34 cellular contexts compared by ENCODE assay signal in genomic region chr9:107446491-107446890, GRCh38.
"Had no signal": no experiment of that assay in that cellular context is flagged by ENCODE, and none has a peak within 500 bp of the region (broad histone marks: within the 10 kb centered on the region; RNA-seq: fewer than 3 reads in every experiment).

No MANE protein-coding gene starts in this region.

- H3K27me3 ChIP-seq: MG63 had no signal

- DNase-seq: Karpas-422, Kasumi-1, MG63, MM.1S, MV-4-11, NCI-H1048, NCI-H1092, NCI-H1092 treated with DMSO at 0.1 percent for 48 hours, NCI-H1105, NCI-H1105 treated with DMSO at 0.1 percent for 48 hours, NCI-H1417, NCI-H1417 treated with DMSO at 0.1 percent for 48 hours, NCI-H1436, NCI-H1436 treated with DMSO at 0.1 percent for 48 hours, NCI-H146, NCI-H1694, NCI-H1694 treated with DMSO at 0.1 percent for 48 hours, NCI-H187, NCI-H187 treated with DMSO at 0.1 percent for 48 hours, NCI-H1930, NCI-H2029, NCI-H2029 treated with DMSO at 0.1 percent for 48 hours, NCI-H2081, NCI-H2081 treated with DMSO at 0.1 percent for 48 hours, NCI-H2107, NCI-H2171, NCI-H2171 treated with DMSO at 0.1 percent for 48 hours, NCI-H2227 treated with DMSO at 0.1 percent for 48 hours, NCI-H226, NCI-H345, NCI-H446, NCI-H446 treated with DMSO at 0.1 percent for 48 hours, NCI-H510A, NCI-H510A treated with DMSO at 0.1 percent for 48 hours had no signal

- H3K9me3 ChIP-seq: MG63 had no signal

- H3K36me3 ChIP-seq: MG63 had no signal

- H3K4me3 ChIP-seq: MG63 had no signal
